Comparison of ENCODE assay signal across 1 cellular context in genomic region chr7:149683898-149684297, GRCh38.
TF ChIP-seq lines count a peak whose summit lies in the region.

No MANE protein-coding gene starts in this region.

TF ChIP-seq in GM23338, 12 proteins besides CTCF, POLR2A, EP300 and RAD21 (continued from another document):
- no peak for TF ChIP-seq ZNF462 (CRISPR knock-in tag; IDR thresholded peaks at IDR 0.05)
- TF ChIP-seq EZH2phosphoT487 (IDR thresholded peaks at IDR 0.05; ENCODE audit: unreplicated experiment): no peak
- no peak for TF ChIP-seq JUNB (IDR thresholded peaks at IDR 0.05; ENCODE audit: unreplicated experiment)
- TF ChIP-seq REST (IDR thresholded peaks at IDR 0.05; ENCODE audit: unreplicated experiment): no peak
- TF ChIP-seq POLR2AphosphoS5 (IDR thresholded peaks at IDR 0.05; ENCODE audit: low read depth): no peak
- TF ChIP-seq EZH2 (IDR thresholded peaks at IDR 0.05; ENCODE audit: low read depth, unreplicated experiment): no peak
- no peak for TF ChIP-seq ZNF331 (CRISPR knock-in tag; IDR thresholded peaks at IDR 0.05; ENCODE audit: low read depth)
- TF ChIP-seq NANOG (IDR thresholded peaks at IDR 0.05; ENCODE audit: borderline replicate concordance): no peak
- TF ChIP-seq ETS1 (IDR thresholded peaks at IDR 0.05): no peak
